In the genomic region with DNA sequence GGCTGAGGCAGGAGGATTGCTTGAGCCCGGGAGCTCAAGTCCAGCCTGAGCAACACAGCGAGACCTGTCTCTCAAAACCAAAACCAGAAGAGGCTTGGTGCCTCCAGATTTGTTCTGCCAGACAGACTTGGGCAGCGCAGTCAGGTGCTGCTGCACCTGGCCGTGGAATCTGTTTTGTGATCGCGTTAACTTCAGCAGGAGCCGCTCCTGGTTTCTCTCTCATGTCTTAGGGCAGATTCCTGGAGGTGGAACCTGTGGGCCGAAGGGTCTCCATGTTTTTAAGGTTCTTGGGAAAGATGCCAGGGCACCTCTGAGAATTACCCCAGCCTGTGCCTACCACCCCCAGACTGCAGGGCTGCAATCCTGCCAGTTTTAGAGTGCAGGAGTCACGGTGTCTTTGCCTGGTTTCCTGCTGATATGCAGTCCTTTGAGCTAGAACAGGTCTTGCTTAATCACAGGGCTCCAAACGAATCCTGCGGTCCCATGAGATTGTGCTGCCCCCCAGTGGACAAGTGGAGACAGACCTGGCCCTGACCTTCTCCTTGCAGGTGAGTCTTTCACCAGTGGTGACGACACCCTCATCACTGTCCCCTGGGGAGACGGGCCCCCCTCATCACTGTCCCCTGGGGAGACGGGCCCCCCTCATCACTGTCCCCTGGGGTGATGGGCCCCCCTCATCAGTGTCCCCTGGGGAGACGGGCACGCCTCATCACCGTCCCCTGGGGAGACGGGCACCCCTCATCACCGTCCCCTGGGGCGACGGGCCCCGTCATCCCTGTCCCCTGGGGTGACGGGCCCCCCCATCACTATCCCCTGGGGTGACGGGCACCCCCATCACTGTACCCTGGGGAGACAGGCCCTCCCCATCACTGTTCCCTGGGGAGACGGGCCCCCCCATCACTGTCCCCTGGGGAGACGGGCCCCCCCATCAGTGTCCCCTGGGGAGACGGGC, we compare ENCODE assay signal across 8 cellular contexts. TPM values are rescaled to one million over a fixed set of nuclear protein-coding genes. Genes with fewer than 3 reads are reported as not detected.
DNase-seq lines count a peak whose midpoint lies in the region; ATAC-seq and TF ChIP-seq lines count a peak whose summit lies in the region.

No MANE protein-coding gene starts in this region.

- no peak overlapping the region for H3K27ac Mint-ChIP-seq in activated CD4-positive, alpha-beta memory T cell treated with anti-CD3 and anti-CD28 coated beads for 36 hours

- DNase-seq in GM10248 (ENCODE audit: extremely low spot score) = peak; percentile 94
- peak; percentile 45 for DNase-seq in HS-5 (ENCODE audit: low read depth)
- DNase-seq in NCI-H82 (lab: John Stamatoyannopoulos, UW) = peak; percentile 86
- peak; percentile 94 for DNase-seq in activated CD4-positive, alpha-beta memory T cell treated with anti-CD3 and anti-CD28 coated beads for 36 hours
- peak; percentile 82 for DNase-seq in effector CD4-positive, alpha-beta T cell
- DNase-seq in lung (ENCODE audit: low spot score) = peak; percentile 90
- peak; percentile 58 for DNase-seq in stimulated activated CD8-positive, alpha-beta memory T cell treated with anti-CD3 and anti-CD28 coated beads, Interleukin-12 subunit alpha, Interleukin-12 subunit beta, amount 100 ng/mL, for 24 hours (ENCODE audit: extremely low read depth)

- H3K27ac ChIP-seq in lung (ENCODE audit: low read depth in 1 of 2, low read length in 1 of 2) = no peak overlapping the region

- no peak overlapping the region for H3K4me3 Mint-ChIP-seq in activated CD4-positive, alpha-beta memory T cell treated with anti-CD3 and anti-CD28 coated beads for 36 hours

- intact Hi-C loops in activated CD4-positive, alpha-beta memory T cell treated with anti-CD3 and anti-CD28 coated beads for 36 hours (cut with micrococcal nuclease) = loop anchor here (1.0 to 5.0 kb wide), 3 partner anchors 70 to 262 kb away; no protein-coding TSS in a partner anchor

- ATAC-seq in lung (ENCODE audit: insufficient read depth, low FRiP score) (peak; percentile 82), GM19035 (IDR thresholded peaks at IDR 0.05; ENCODE audit: unreplicated experiment) (no peak)

- POLR2A ChIA-PET in GM10248 (lab: Yijun Ruan, JAX) = no interaction called here
- POLR2A ChIA-PET in activated CD4-positive, alpha-beta memory T cell treated with anti-CD3 and anti-CD28 coated beads for 36 hours (lab: Charles Lee) = interaction anchor here (1.4 kb wide), 1 partner anchor 104 kb away, joined by 3 read pairs; the partner anchor contains the start of gene BTBD6

- no peaks in the 10 kb centered on the region for H3K27me3 Mint-ChIP-seq in activated CD4-positive, alpha-beta memory T cell treated with anti-CD3 and anti-CD28 coated beads for 36 hours

- H3K4me1 Mint-ChIP-seq in activated CD4-positive, alpha-beta memory T cell treated with anti-CD3 and anti-CD28 coated beads for 36 hours (ENCODE audit: low read depth) = peaks cover 2% of the 10 kb centered on the region

- no peaks in the 10 kb centered on the region for H3K27me3 ChIP-seq in lung (ENCODE audit: control insufficient read depth, insufficient read depth)

- TF ChIP-seq CTCF in GM10248 (IDR thresholded peaks at IDR 0.05; ENCODE audit: control extremely low read depth, extremely low read depth, low read depth, missing control alignments) = peak; percentile 93
- peak; percentile 90 for TF ChIP-seq CTCF in lung (IDR thresholded peaks at IDR 0.05; ENCODE audit: control extremely low read depth, extremely low read depth)

- no peaks in the 10 kb centered on the region for H3K4me1 ChIP-seq in lung (ENCODE audit: control insufficient read depth in 2 of 2, insufficient read depth in 2 of 2, low read length in 2 of 2)

- H3K36me3 Mint-ChIP-seq in activated CD4-positive, alpha-beta memory T cell treated with anti-CD3 and anti-CD28 coated beads for 36 hours = no peaks in the 10 kb centered on the region

- CTCF ChIA-PET in GM10248 (lab: Yijun Ruan, JAX) = interaction anchor here (0.7 to 3.2 kb wide), 22 partner anchors 10 to 456 kb away, joined by 3 to 31 read pairs (median 3); partner anchors contain the start of genes BTBD6 and PACS2
- CTCF ChIA-PET in activated CD4-positive, alpha-beta memory T cell treated with anti-CD3 and anti-CD28 coated beads for 36 hours (lab: Charles Lee) = interaction anchor here (0.5 to 2.1 kb wide), 28 partner anchors 9 to 378 kb away, joined by 3 to 20 read pairs (median 4); partner anchors contain the start of genes BRF1, BTBD6 and PACS2

- no peak overlapping the region for H3K4me3 ChIP-seq in lung

- peaks cover 0 to 38% of the 10 kb centered on the region in 2 donors for H3K36me3 ChIP-seq in lung (ENCODE audit: control insufficient read depth in 2 of 2, insufficient read depth in 2 of 2, low read length in 2 of 2)

- H3K9me3 ChIP-seq in lung (ENCODE audit: control insufficient read depth in 2 of 2, insufficient read depth in 1 of 2, low read length in 1 of 2) = no peaks in the 10 kb centered on the region

- no peaks in the 10 kb centered on the region for H3K9me3 Mint-ChIP-seq in activated CD4-positive, alpha-beta memory T cell treated with anti-CD3 and anti-CD28 coated beads for 36 hours

- WGBS in lung, 2 donors = 67 to 70% methylated on average over 27 of the region's 27 CpGs

RNA-seq across cellular contexts. Expression of gene PACS2, which starts 37.6 kb away (rescaled TPM):
- 10 to 100 TPM; 32.3 to 36.6 TPM for total RNA-seq in activated CD4-positive, alpha-beta memory T cell treated with anti-CD3 and anti-CD28 coated beads for 36 hours
- 10 to 100 TPM; 57.8 to 84.2 TPM for total RNA-seq in lung
- 10 to 100 TPM; 37.9 to 87.2 TPM for polyA plus RNA-seq in lung

RNA-seq across cellular contexts. Expression of gene TEX22, which starts 46.1 kb away (rescaled TPM):
- under 1 TPM; 0.83 to 0.90 TPM for total RNA-seq in activated CD4-positive, alpha-beta memory T cell treated with anti-CD3 and anti-CD28 coated beads for 36 hours
- total RNA-seq in lung = 1 to 10 TPM in 1 of 2 donors, under 1 TPM in 1; 0.40 to 2.1 TPM
- under 1 TPM; 0.17 to 0.18 TPM for polyA plus RNA-seq in lung

RNA-seq across cellular contexts. Expression of gene BRF1, which starts 51.4 kb away (rescaled TPM):
- 10 to 100 TPM; 25.5 to 27.4 TPM for total RNA-seq in activated CD4-positive, alpha-beta memory T cell treated with anti-CD3 and anti-CD28 coated beads for 36 hours
- 10 to 100 TPM; 44.0 to 55.3 TPM for total RNA-seq in lung
- 10 to 100 TPM; 14.2 to 30.4 TPM for polyA plus RNA-seq in lung
